ENCODE assay signal across 21 cellular contexts in genomic region chr18:51726614-51727013, GRCh38.
A peak's percentile ranks its signal among the peaks of the same experiment; 100 is the strongest.
DNase-seq lines count a peak whose midpoint lies in the region; ATAC-seq and TF ChIP-seq lines count a peak whose summit lies in the region.
"Had no signal": no experiment of that assay in that cellular context is flagged by ENCODE, and none has a peak within 500 bp of the region (broad histone marks: within the 10 kb centered on the region; RNA-seq: fewer than 3 reads in every experiment).

No MANE protein-coding gene starts in this region.

- H3K4me3 ChIP-seq in GM06990 (replicated peaks; ENCODE audit: low read depth, low read length) (no peak overlapping the region), smooth muscle cell (no peak overlapping the region)
- H3K4me3 ChIP-seq: A549; BLaER1 treated with 17β-estradiol and CSF1 and Interleukin-3, amounts not matched to agents 10 nM and 100 nM; heart left ventricle had no signal

- H3K79me2 ChIP-seq in smooth muscle cell (ENCODE audit: low read depth) = no peaks in the 10 kb centered on the region

- no peak overlapping the region for H3K9ac ChIP-seq in smooth muscle cell (ENCODE audit: low read depth)
- H3K9ac ChIP-seq: BLaER1 treated with 17β-estradiol and CSF1 and Interleukin-3, amounts not matched to agents 10 nM and 100 nM had no signal

- H3K36me3 ChIP-seq in GM06990 (ENCODE audit: control insufficient read depth, insufficient read depth, low read length) = no peaks in the 10 kb centered on the region
- no peaks in the 10 kb centered on the region for H3K36me3 ChIP-seq in smooth muscle cell (ENCODE audit: low read depth)
- H3K36me3 ChIP-seq: BLaER1 treated with 17β-estradiol and CSF1 and Interleukin-3, amounts not matched to agents 10 nM and 100 nM; heart left ventricle had no signal

- no peak overlapping the region for H3K27ac ChIP-seq in smooth muscle cell (ENCODE audit: low read depth)
- H3K27ac ChIP-seq: A549; BLaER1 treated with 17β-estradiol and CSF1 and Interleukin-3, amounts not matched to agents 10 nM and 100 nM; heart left ventricle had no signal

- H3K27me3 ChIP-seq in GM06990 (replicated peaks; ENCODE audit: control insufficient read depth, insufficient read depth, low read length) (no peaks in the 10 kb centered on the region), smooth muscle cell (ENCODE audit: low read depth) (no peaks in the 10 kb centered on the region)
- H3K27me3 ChIP-seq: BLaER1 treated with 17β-estradiol and CSF1 and Interleukin-3, amounts not matched to agents 10 nM and 100 nM had no signal

- no peaks in the 10 kb centered on the region for H3K9me3 ChIP-seq in smooth muscle cell (replicated peaks; ENCODE audit: low read depth)
- H3K9me3 ChIP-seq: A549; BLaER1 treated with 17β-estradiol and CSF1 and Interleukin-3, amounts not matched to agents 10 nM and 100 nM had no signal

- 94% methylated on average over 2 of the region's 2 CpGs for WGBS in smooth muscle cell (ENCODE audit: low lambda C conversion rate)

- no peaks in the 10 kb centered on the region for H3F3A ChIP-seq in smooth muscle cell (ENCODE audit: low read depth)

- no peak overlapping the region for H3K4me2 ChIP-seq in smooth muscle cell
- H3K4me2 ChIP-seq: A549 had no signal

- DNase-seq in GM06990 (ENCODE audit: extremely low read depth, insufficient read length) (peak; percentile 51), NCI-H446 treated with DMSO at 0.1 percent for 48 hours (lab: John Stamatoyannopoulos, UW) (peak; percentile 84), NCI-H1694 (lab: John Stamatoyannopoulos, UW) (no peak), Ammon's horn (ENCODE audit: low spot score) (no peak), smooth muscle cell (lab: John Stamatoyannopoulos, UW; ENCODE audit: unreplicated experiment) (no peak), hepatic stellate cell (ENCODE audit: low spot score) (no peak)
- DNase-seq: activated CD4-positive, CD25-positive, alpha-beta regulatory T cell; activated CD8-positive, alpha-beta T cell treated with anti-CD3 and anti-CD28 coated beads for 36 hours; DMS153; heart left ventricle; immature natural killer cell; Kasumi-1; NCI-H510A; right cardiac atrium; Right ventricle myocardium superior; stimulated activated naive CD4-positive, alpha-beta T cell treated with Interleukin-2 at 50 U/mL for 16 hours had no signal

- TF ChIP-seq CTCF in GM06990 (IDR thresholded peaks at IDR 0.05; ENCODE audit: insufficient read depth, low read length, poor library complexity, severe bottlenecking) (no peak), smooth muscle cell (IDR thresholded peaks at IDR 0.05; ENCODE audit: borderline replicate concordance, insufficient read depth, poor library complexity, severe bottlenecking) (no peak)

- H2AFZ ChIP-seq in smooth muscle cell (ENCODE audit: low read depth) = no peak overlapping the region

- no peaks in the 10 kb centered on the region for H4K20me1 ChIP-seq in smooth muscle cell (ENCODE audit: low read depth)
- H4K20me1 ChIP-seq: BLaER1 treated with 17β-estradiol and CSF1 and Interleukin-3, amounts not matched to agents 10 nM and 100 nM had no signal

- H3K4me1 ChIP-seq in smooth muscle cell (ENCODE audit: low read depth) = no peaks in the 10 kb centered on the region
- H3K4me1 ChIP-seq: A549, heart left ventricle had no signal

- ATAC-seq in GM18868 (IDR thresholded peaks at IDR 0.05; ENCODE audit: unreplicated experiment) = peak; percentile 39
- peak; percentile 44 for ATAC-seq in GM21825 (IDR thresholded peaks at IDR 0.05; ENCODE audit: unreplicated experiment)
- ATAC-seq: A549; activated CD8-positive, alpha-beta T cell treated with anti-CD3 and anti-CD28 coated beads for 36 hours; activated naive CD4-positive, alpha-beta T cell treated with anti-CD3 and anti-CD28 coated beads, Interleukin-2, amount 50 U/mL, for 72 hours; heart left ventricle; right cardiac atrium had no signal

Comparison
In these comparisons a context has a peak if more than half of its experiments do, and no peak if none do; other contexts are left out.
1. DNase-seq: peak in GM06990 (single experiment) and NCI-H446 treated with DMSO at 0.1 percent for 48 hours (single experiment); none in NCI-H1694 (single experiment), Ammon's horn (single experiment), smooth muscle cell (single experiment) and hepatic stellate cell (single experiment).